Comparison of ENCODE assay signal across 10 cellular contexts in genomic region chr12:55060470-55060869, GRCh38. TPM values are rescaled to one million over a fixed set of nuclear protein-coding genes. Genes with fewer than 3 reads are reported as not detected.
DNase-seq lines count a peak whose midpoint lies in the region; ATAC-seq, FAIRE-seq and TF ChIP-seq lines count a peak whose summit lies in the region.
"Had no signal": no experiment of that assay in that cellular context is flagged by ENCODE, and none has a peak within 500 bp of the region (broad histone marks: within the 10 kb centered on the region; RNA-seq: fewer than 3 reads in every experiment).

No MANE protein-coding gene starts in this region.

- H3K36me3 ChIP-seq in thyroid gland (no peaks in the 10 kb centered on the region), HAP-1 (replicated peaks) (no peaks in the 10 kb centered on the region)
- H3K36me3 ChIP-seq in CD8-positive, alpha-beta T cell (ENCODE audit: insufficient read depth, low read length) = no peaks in the 10 kb centered on the region

- CTCF ChIA-PET in WTC11 (lab: Charles Lee) = no interaction called here
- CTCF ChIA-PET in CD8-positive, alpha-beta T cell (lab: Charles Lee) = interaction anchor here (7.1 to 19.4 kb wide), 2 partner anchors 11 to 62 kb away, joined by 34 to 754 read pairs; no protein-coding TSS in a partner anchor

- no peak overlapping the region for H3K27ac Mint-ChIP-seq in WTC11
- no peak overlapping the region for H3K27ac Mint-ChIP-seq in CD8-positive, alpha-beta T cell

- DNase-seq in CD1c-positive myeloid dendritic cell (ENCODE audit: extremely low spot score) (peak; percentile 63), GM19239 (ENCODE audit: insufficient read length, low spot score) (peak; percentile 30), WTC11 (ENCODE audit: low spot score) (no peak), thyroid gland (no peak), HAP-1 (ENCODE audit: low spot score in 2 of 2) (no peak), G401 (ENCODE audit: low spot score) (no peak)
- no peak for DNase-seq in CD8-positive, alpha-beta T cell
- DNase-seq: DND-41 had no signal

- no peak for TF ChIP-seq CTCF in WTC11 (IDR thresholded peaks at IDR 0.05)
- no peak for TF ChIP-seq CTCF in thyroid gland (IDR thresholded peaks at IDR 0.05)
- TF ChIP-seq CTCF in CD8-positive, alpha-beta T cell (IDR thresholded peaks at IDR 0.05) = no peak

- peaks cover 3% of the 10 kb centered on the region; the same call in 1 of the 2 replicates for H3K9me3 Mint-ChIP-seq in WTC11
- H3K9me3 Mint-ChIP-seq in CD8-positive, alpha-beta T cell = no peaks in the 10 kb centered on the region

- POLR2A ChIA-PET in WTC11 (lab: Charles Lee) = no interaction called here
- POLR2A ChIA-PET in CD8-positive, alpha-beta T cell (lab: Charles Lee) = no interaction called here

- intact Hi-C loops in thyroid gland (cut with DNase I) = no loop called here
- intact Hi-C loops in CD8-positive, alpha-beta T cell (cut with DNase I, micrococcal nuclease) = no loop called here

- no peaks in the 10 kb centered on the region for H3K9me3 ChIP-seq in thyroid gland
- no peaks in the 10 kb centered on the region for H3K9me3 ChIP-seq in HAP-1
- H3K9me3 ChIP-seq in CD8-positive, alpha-beta T cell (ENCODE audit: low read length) = no peaks in the 10 kb centered on the region

- FAIRE-seq in GM19239 (lab: Jason Lieb, UNC) = peak; percentile 96

- ATAC-seq in HG03095 (IDR thresholded peaks at IDR 0.05; ENCODE audit: unreplicated experiment) (peak; percentile 99), WTC11 (peak; percentile 65)
- no peak for ATAC-seq in CD8-positive, alpha-beta T cell

- H3K27ac ChIP-seq in thyroid gland = no peak overlapping the region
- H3K27ac ChIP-seq in CD8-positive, alpha-beta T cell (ENCODE audit: low read depth, low read length) = no peak overlapping the region

- H3K36me3 Mint-ChIP-seq in WTC11 = no peaks in the 10 kb centered on the region
- no peaks in the 10 kb centered on the region for H3K36me3 Mint-ChIP-seq in CD8-positive, alpha-beta T cell

- TF ChIP-seq POLR2A in thyroid gland (IDR thresholded peaks at IDR 0.05) = no peak

- in situ Hi-C loops in HAP-1 (cut with MboI; ENCODE audit: low sequenced_read_pairs) = no loop called here
- in situ Hi-C loops in G401 (cut with HindIII; ENCODE audit: low sequenced_read_pairs) = no loop called here

- peaks cover 23% of the 10 kb centered on the region for H3K4me1 Mint-ChIP-seq in WTC11
- H3K4me1 Mint-ChIP-seq in CD8-positive, alpha-beta T cell (ENCODE audit: low read depth) = no peaks in the 10 kb centered on the region

- H3K27me3 Mint-ChIP-seq in WTC11 (ENCODE audit: low read depth) = no peaks in the 10 kb centered on the region
- peaks cover 3% of the 10 kb centered on the region for H3K27me3 Mint-ChIP-seq in CD8-positive, alpha-beta T cell (ENCODE audit: low read depth)

- 71 to 89% methylated on average over 2 of the region's 2 CpGs for WGBS in thyroid gland, 2 donors

- no peaks in the 10 kb centered on the region for H3K4me1 ChIP-seq in thyroid gland
- H3K4me1 ChIP-seq in HAP-1 = no peaks in the 10 kb centered on the region
- H3K4me1 ChIP-seq in CD8-positive, alpha-beta T cell (ENCODE audit: insufficient read depth, low read length) = no peaks in the 10 kb centered on the region

- H3K4me3 ChIP-seq in thyroid gland (replicated peaks in 1 of 3) = no peak overlapping the region
- H3K4me3 ChIP-seq in HAP-1 = no peak overlapping the region
- H3K4me3 ChIP-seq in CD8-positive, alpha-beta T cell (ENCODE audit: low read depth, low read length) = no peak overlapping the region

- H3K27me3 ChIP-seq in thyroid gland (no peaks in the 10 kb centered on the region), HAP-1 (ENCODE audit: low read depth) (no peaks in the 10 kb centered on the region)
- H3K27me3 ChIP-seq in CD8-positive, alpha-beta T cell (ENCODE audit: insufficient read depth, low read length) = no peaks in the 10 kb centered on the region

- no peak overlapping the region for H3K4me3 Mint-ChIP-seq in WTC11
- no peak overlapping the region for H3K4me3 Mint-ChIP-seq in CD8-positive, alpha-beta T cell

TF ChIP-seq in WTC11, 78 proteins besides CTCF, POLR2A, EP300 and RAD21:
- no peak for TF ChIP-seq PREB (CRISPR knock-in tag; IDR thresholded peaks at IDR 0.05; ENCODE audit: borderline replicate concordance)
- no peak for TF ChIP-seq TP53 (CRISPR knock-in tag; IDR thresholded peaks at IDR 0.05)
- no peak for TF ChIP-seq MXD4 (CRISPR knock-in tag; IDR thresholded peaks at IDR 0.05; ENCODE audit: borderline replicate concordance)
- TF ChIP-seq ZNF671 (CRISPR knock-in tag; IDR thresholded peaks at IDR 0.05) = no peak
- no peak for TF ChIP-seq RORB (CRISPR knock-in tag; IDR thresholded peaks at IDR 0.05)
- TF ChIP-seq ESRRA (CRISPR knock-in tag; IDR thresholded peaks at IDR 0.05; ENCODE audit: borderline replicate concordance) = no peak
- TF ChIP-seq ATF1 (CRISPR knock-in tag; IDR thresholded peaks at IDR 0.05) = no peak
- no peak for TF ChIP-seq HMGXB4 (CRISPR knock-in tag; IDR thresholded peaks at IDR 0.05)
- TF ChIP-seq MAX (CRISPR knock-in tag; IDR thresholded peaks at IDR 0.05) = no peak
- TF ChIP-seq NR3C1 (CRISPR knock-in tag; conservative IDR thresholded peaks at IDR 0.05; ENCODE audit: low read depth) = no peak
- TF ChIP-seq ZNF532 (CRISPR knock-in tag; IDR thresholded peaks at IDR 0.05; ENCODE audit: borderline replicate concordance) = no peak
- TF ChIP-seq EMX1 (CRISPR knock-in tag; IDR thresholded peaks at IDR 0.05) = no peak

RNA-seq across cellular contexts. Expression of gene NEUROD4, which starts 40.7 kb away (rescaled TPM):
- not detected in 3 replicates for total RNA-seq in WTC11 (2021)
- total RNA-seq in thyroid gland = not detected
- not detected for total RNA-seq in CD8-positive, alpha-beta T cell
- not detected in 2 replicates for total RNA-seq in G401 (2014; rRNA removed; shearing (Covaris generic))
- total RNA-seq: T-helper 2 cell treated with Interferon-gamma antibody and Interleukin-4, amounts not matched to agents 100 ng/mL and 5 ng/mL, for 36 hours had no signal

Comparison
In these comparisons a context has a peak if more than half of its experiments do, and no peak if none do; other contexts are left out.
1. DNase-seq: peak in CD1c-positive myeloid dendritic cell (single experiment) and GM19239 (single experiment); none in WTC11 (single experiment), thyroid gland (0 of 2), HAP-1 (0 of 2), CD8-positive, alpha-beta T cell (0 of 7) and G401 (single experiment).